1 cellular context compared by ENCODE assay signal in the genomic region with DNA sequence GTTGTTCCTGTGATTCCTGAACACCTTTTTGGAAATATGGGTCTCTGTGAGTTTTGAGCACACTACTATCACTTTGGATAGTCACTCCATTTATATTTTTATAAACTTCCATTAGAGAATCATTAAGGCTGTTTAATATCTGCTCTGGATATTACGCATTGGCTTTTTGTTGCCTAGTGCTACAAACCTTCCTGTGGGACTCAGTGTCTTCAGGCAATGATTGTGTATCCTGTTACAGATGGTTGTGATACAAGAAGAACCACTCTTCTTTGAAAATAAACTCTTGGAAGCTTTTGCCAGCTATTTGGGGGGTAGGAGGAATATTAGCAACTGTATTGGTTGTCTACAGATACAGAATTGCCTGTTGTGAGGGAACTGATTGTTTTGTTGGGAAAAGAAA.
TF ChIP-seq lines count a peak whose summit lies in the region.

No MANE protein-coding gene starts in this region.

TF ChIP-seq in GM12878, 131 proteins besides CTCF, POLR2A, EP300 and RAD21:
- TF ChIP-seq NRF1 (conservative IDR thresholded peaks at IDR 0.05; ENCODE audit: low read depth, low read length): no peak
- TF ChIP-seq, protein P1, sequence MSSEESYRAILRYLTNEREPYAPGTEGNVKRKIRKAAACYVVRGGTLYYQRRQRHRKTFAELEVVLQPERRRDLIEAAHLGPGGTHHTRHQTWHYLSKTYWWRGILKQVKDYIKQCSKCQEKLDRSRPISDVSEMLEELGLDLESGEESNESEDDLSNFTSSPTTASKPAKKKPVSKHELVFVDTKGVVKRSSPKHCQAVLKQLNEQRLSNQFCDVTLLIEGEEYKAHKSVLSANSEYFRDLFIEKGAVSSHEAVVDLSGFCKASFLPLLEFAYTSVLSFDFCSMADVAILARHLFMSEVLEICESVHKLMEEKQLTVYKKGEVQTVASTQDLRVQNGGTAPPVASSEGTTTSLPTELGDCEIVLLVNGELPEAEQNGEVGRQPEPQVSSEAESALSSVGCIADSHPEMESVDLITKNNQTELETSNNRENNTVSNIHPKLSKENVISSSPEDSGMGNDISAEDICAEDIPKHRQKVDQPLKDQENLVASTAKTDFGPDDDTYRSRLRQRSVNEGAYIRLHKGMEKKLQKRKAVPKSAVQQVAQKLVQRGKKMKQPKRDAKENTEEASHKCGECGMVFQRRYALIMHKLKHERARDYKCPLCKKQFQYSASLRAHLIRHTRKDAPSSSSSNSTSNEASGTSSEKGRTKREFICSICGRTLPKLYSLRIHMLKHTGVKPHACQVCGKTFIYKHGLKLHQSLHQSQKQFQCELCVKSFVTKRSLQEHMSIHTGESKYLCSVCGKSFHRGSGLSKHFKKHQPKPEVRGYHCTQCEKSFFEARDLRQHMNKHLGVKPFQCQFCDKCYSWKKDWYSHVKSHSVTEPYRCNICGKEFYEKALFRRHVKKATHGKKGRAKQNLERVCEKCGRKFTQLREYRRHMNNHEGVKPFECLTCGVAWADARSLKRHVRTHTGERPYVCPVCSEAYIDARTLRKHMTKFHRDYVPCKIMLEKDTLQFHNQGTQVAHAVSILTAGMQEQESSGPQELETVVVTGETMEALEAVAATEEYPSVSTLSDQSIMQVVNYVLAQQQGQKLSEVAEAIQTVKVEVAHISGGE (CRISPR knock-in tag; IDR thresholded peaks at IDR 0.05): 0 out of 2 replicates have a peak, but pooled peaks have one; percentile 2
TF ChIP-seq in GM12878: peak in this region for 1.
